In genomic region chr15:66704019-66704782, GRCh38 we compare ENCODE assay signal across 8 cellular contexts. TPM values are rescaled to one million over a fixed set of nuclear protein-coding genes. Genes with fewer than 3 reads are reported as not detected.
A peak's percentile ranks its signal among the peaks of the same experiment; 100 is the strongest.
DNase-seq lines count a peak whose midpoint lies in the region; ATAC-seq and TF ChIP-seq lines count a peak whose summit lies in the region.

No MANE protein-coding gene starts in this region.

- H3K4me3 ChIP-seq in HFF-Myc (replicated peaks; ENCODE audit: low read depth, low read length) (peak overlapping the region; percentile 74), skeletal muscle cell (ENCODE audit: low read depth, low read length) (peak overlapping the region; percentile 66)

- H3K36me3 Mint-ChIP-seq in T-helper 17 cell (ENCODE audit: low read depth): no peaks in the 10 kb centered on the region

- ATAC-seq in T-helper 17 cell: no peak
- no peak for ATAC-seq in left ventricle myocardium superior
- no peak for ATAC-seq in GM19397 (IDR thresholded peaks at IDR 0.05; ENCODE audit: unreplicated experiment)
- ATAC-seq in GM18867 (IDR thresholded peaks at IDR 0.05; ENCODE audit: unreplicated experiment): no peak

- H3K27ac Mint-ChIP-seq in T-helper 17 cell: no peak overlapping the region

- peak overlapping the region; percentile 70 for H3K4me3 Mint-ChIP-seq in T-helper 17 cell

- peaks cover 9% of the 10 kb centered on the region for H3K4me1 Mint-ChIP-seq in T-helper 17 cell

- no peak for TF ChIP-seq CTCF in HFF-Myc (IDR thresholded peaks at IDR 0.05; ENCODE audit: low read depth, low read length, missing control alignments)

- intact Hi-C loops in left ventricle myocardium superior (cut with micrococcal nuclease): loop anchor here (10.0 kb wide), 2 partner anchors 71 to 141 kb away; no protein-coding TSS in a partner anchor

- H3K27me3 Mint-ChIP-seq in T-helper 17 cell: peaks cover 25% of the 10 kb centered on the region

- DNase-seq in HFF-Myc (ENCODE audit: extremely low read depth, low read depth) (no peak), T-helper 17 cell (no peak), left ventricle myocardium superior (peak; percentile 50), skeletal muscle cell (ENCODE audit: low read depth) (no peak), NCI-H2227 treated with DMSO at 0.1 percent for 48 hours (lab: John Stamatoyannopoulos, UW) (no peak), NCI-H1436 treated with DMSO at 0.1 percent for 48 hours (lab: John Stamatoyannopoulos, UW) (no peak)

- H3K9me3 ChIP-seq in T-helper 17 cell (ENCODE audit: control insufficient read depth, low read length, poor library complexity, severe bottlenecking): no peaks in the 10 kb centered on the region

RNA-seq across cellular contexts. Expression of gene SMAD6, which starts 2.2 kb away (rescaled TPM):
- total RNA-seq in T-helper 17 cell (under 1 TPM in 1 of 2 donors, not detected in 1; 0.10 TPM), left ventricle myocardium superior (14.9 TPM)

Comparison
In these comparisons a context has a peak if more than half of its experiments do, and no peak if none do; other contexts are left out.
1. RNA of gene SMAD6, which starts 2.2 kb away (total RNA-seq): 14.9 TPM in left ventricle myocardium superior (single experiment); 0.10 TPM in T-helper 17 cell; every median in the first group is over 10 times any median in the second.